Comparison of ENCODE assay signal across 10 cellular contexts in the genomic region with DNA sequence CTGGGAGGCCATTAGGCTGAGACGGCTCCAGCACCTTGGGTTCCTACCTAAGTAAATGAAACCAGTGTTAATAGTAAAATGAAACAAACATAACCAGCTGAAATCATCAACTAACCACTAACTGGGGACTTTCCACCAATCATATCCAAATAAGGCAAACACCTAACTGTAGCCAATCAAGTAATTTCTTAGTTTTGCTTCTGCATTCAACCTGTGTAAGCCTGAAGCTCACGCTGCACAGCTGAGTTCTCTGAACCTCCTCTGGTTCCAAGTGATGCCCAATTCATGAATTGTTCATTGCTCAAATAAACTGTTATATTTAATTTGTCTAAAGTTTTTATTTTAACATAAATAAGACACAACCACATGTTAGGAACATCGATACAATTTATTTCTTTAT. TPM values are rescaled to one million over a fixed set of nuclear protein-coding genes. Genes with fewer than 3 reads are reported as not detected.
DNase-seq lines count a peak whose midpoint lies in the region; ATAC-seq and TF ChIP-seq lines count a peak whose summit lies in the region.
"Had no signal": no experiment of that assay in that cellular context is flagged by ENCODE, and none has a peak within 500 bp of the region (broad histone marks: within the 10 kb centered on the region; RNA-seq: fewer than 3 reads in every experiment).

No MANE protein-coding gene starts in this region.

- peak; percentile 82 for ATAC-seq in GM19324 (IDR thresholded peaks at IDR 0.05; ENCODE audit: low FRiP score, unreplicated experiment)
- peak; percentile 97 for ATAC-seq in HG02852 (IDR thresholded peaks at IDR 0.05; ENCODE audit: unreplicated experiment)

- H3K27me3 ChIP-seq in MM.1S (replicated peaks; ENCODE audit: insufficient read depth, low read length): no peaks in the 10 kb centered on the region
- peaks cover 11% of the 10 kb centered on the region; the same call in 1 of the 2 replicates for H3K27me3 ChIP-seq in BE2C

- H3K4me1 ChIP-seq in MM.1S (ENCODE audit: low read length) (peaks cover 21% of the 10 kb centered on the region), BE2C (no peaks in the 10 kb centered on the region)

- no peaks in the 10 kb centered on the region for H4K20me1 ChIP-seq in MM.1S (ENCODE audit: insufficient read depth, low read length)

- TF ChIP-seq CTCF in MM.1S (IDR thresholded peaks at IDR 0.05; ENCODE audit: low read length) (no peak), BE2C (IDR thresholded peaks at IDR 0.05; ENCODE audit: low read depth, low read length) (no peak)

- DNase-seq in Daoy (ENCODE audit: low read depth) (peak; percentile 4), MM.1S (peak; percentile 92), BE2C (no peak), SHP77 treated with DMSO at 0.1 percent for 48 hours (lab: John Stamatoyannopoulos, UW) (no peak), NCI-H524 treated with DMSO at 0.1 percent for 48 hours (lab: John Stamatoyannopoulos, UW) (no peak), GM19238 (ENCODE audit: insufficient read length, low spot score) (no peak)

- H3K9me3 ChIP-seq in MM.1S (replicated peaks; ENCODE audit: insufficient read depth, low read length) (no peaks in the 10 kb centered on the region), BE2C (no peaks in the 10 kb centered on the region)

- peaks cover 11% of the 10 kb centered on the region for H3F3A ChIP-seq in MM.1S (ENCODE audit: insufficient read depth, low read length)

- no peaks in the 10 kb centered on the region for H3K36me3 ChIP-seq in MM.1S (replicated peaks; ENCODE audit: insufficient read depth, low read length)
- H3K36me3 ChIP-seq in BE2C: no peaks in the 10 kb centered on the region
- H3K36me3 ChIP-seq: cardiac muscle cell had no signal

- H2AFZ ChIP-seq in MM.1S (ENCODE audit: low read length): no peak overlapping the region; the same call in 1 of the 2 replicates

- no peak overlapping the region for H3K4me3 ChIP-seq in MM.1S (ENCODE audit: low read length)
- no peak overlapping the region for H3K4me3 ChIP-seq in BE2C (ENCODE audit: low read depth, low read length)
- H3K4me3 ChIP-seq: cardiac muscle cell had no signal

- peak overlapping the region; percentile 70; the same call in 1 of the 2 replicates for H3K4me2 ChIP-seq in MM.1S (ENCODE audit: low read depth, low read length)

- H3K79me2 ChIP-seq in MM.1S (ENCODE audit: low read length): no peaks in the 10 kb centered on the region

- no peaks in the 10 kb centered on the region for H3K9me2 ChIP-seq in MM.1S (replicated peaks; ENCODE audit: insufficient read depth, low read length)

- H3K27ac ChIP-seq in MM.1S (ENCODE audit: low read length): peak overlapping the region; percentile 77; the same call in 1 of the 2 replicates
- H3K27ac ChIP-seq: cardiac muscle cell had no signal

- H3K9ac ChIP-seq in MM.1S (ENCODE audit: low read length): 0 out of 2 replicates have a peak overlapping the region, but pooled peaks have one; percentile 2

RNA-seq across cellular contexts. Expression of a gene that starts 22.5 kb away (rescaled TPM):
- under 0.01 TPM in 1 of 2 replicates, not detected in the other for total RNA-seq in Daoy (2014; rRNA removed; shearing (Covaris generic))
- 0.28 TPM for polyA plus RNA-seq in BE2C (2012; ENCODE audit: insufficient read depth, insufficient read length, low read depth)
- total RNA-seq: RPMI7951 had no signal

RNA-seq across cellular contexts. Expression of a gene that starts 49.4 kb away (rescaled TPM):
- 38.8 and 52.0 TPM in 2 replicates for total RNA-seq in Daoy (2014; rRNA removed; shearing (Covaris generic))
- 85.7 TPM for polyA plus RNA-seq in BE2C (2012; ENCODE audit: insufficient read depth, insufficient read length, low read depth)

Comparison
In these comparisons a context has a peak if more than half of its experiments do, and no peak if none do; other contexts are left out.
1. DNase-seq: peak in Daoy (single experiment) and MM.1S (single experiment); none in BE2C (single experiment), SHP77 treated with DMSO at 0.1 percent for 48 hours (single experiment), NCI-H524 treated with DMSO at 0.1 percent for 48 hours (single experiment) and GM19238 (single experiment).